13 cellular contexts compared by ENCODE assay signal in the genomic region with DNA sequence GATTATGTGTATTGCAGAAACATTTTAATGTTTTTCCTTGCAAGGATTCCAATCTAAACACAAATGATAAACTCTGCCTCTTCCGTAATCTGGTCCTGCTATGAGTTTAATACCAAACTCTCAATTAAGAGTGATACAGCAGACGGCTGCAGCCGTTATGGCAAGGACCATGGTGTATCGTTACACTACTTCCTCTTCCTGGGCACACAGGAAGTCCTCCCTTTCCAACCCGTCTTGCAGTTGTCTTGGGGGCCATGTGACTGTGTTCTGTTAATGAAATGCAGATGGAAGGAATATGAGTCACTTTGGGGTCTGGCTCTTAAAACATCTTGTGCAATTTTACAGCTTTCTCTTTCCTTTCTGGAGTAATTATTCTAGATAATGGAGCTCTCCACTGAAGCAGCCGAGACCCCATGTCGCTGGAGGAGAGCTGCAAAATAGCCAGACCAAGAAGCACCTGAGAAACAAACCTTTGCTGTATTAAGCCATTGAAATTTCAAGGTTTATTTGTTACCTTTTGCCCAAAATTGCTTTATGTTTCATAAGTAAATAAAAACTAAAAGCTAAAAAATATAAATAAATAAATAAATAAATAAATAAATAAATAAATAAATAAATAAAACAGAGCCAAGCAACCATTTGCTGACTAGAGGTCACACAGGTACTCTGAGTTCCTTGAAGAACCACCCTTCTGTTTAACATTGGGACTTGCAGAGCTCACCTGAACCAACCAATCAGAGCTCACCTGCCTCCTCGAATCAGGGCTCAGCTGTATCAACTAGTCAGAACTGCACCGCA.
DNase-seq lines count a peak whose midpoint lies in the region; TF ChIP-seq lines count a peak whose summit lies in the region.
"Had no signal": no experiment of that assay in that cellular context is flagged by ENCODE, and none has a peak within 500 bp of the region (broad histone marks: within the 10 kb centered on the region; RNA-seq: fewer than 3 reads in every experiment).

No MANE protein-coding gene starts in this region.

- no peaks in the 10 kb centered on the region for H3K27me3 ChIP-seq in smooth muscle cell (ENCODE audit: low read depth)
- H3K27me3 ChIP-seq: right atrium auricular region had no signal

- no peaks in the 10 kb centered on the region for H3K36me3 ChIP-seq in smooth muscle cell (ENCODE audit: low read depth)
- H3K36me3 ChIP-seq: right atrium auricular region had no signal

- no peaks in the 10 kb centered on the region for H3K79me2 ChIP-seq in smooth muscle cell (ENCODE audit: low read depth)

- no peaks in the 10 kb centered on the region for H3K9me3 Mint-ChIP-seq in osteocyte (ENCODE audit: unreplicated experiment)

- no peaks in the 10 kb centered on the region for H3K4me1 ChIP-seq in smooth muscle cell (ENCODE audit: low read depth)

- H2AFZ ChIP-seq in smooth muscle cell (ENCODE audit: low read depth): peak overlapping the region; percentile 4

- no peak overlapping the region for H3K4me3 Mint-ChIP-seq in osteocyte (ENCODE audit: unreplicated experiment)
- H3K4me3 Mint-ChIP-seq: activated naive CD8-positive, alpha-beta T cell had no signal

- TF ChIP-seq CTCF in smooth muscle cell (IDR thresholded peaks at IDR 0.05; ENCODE audit: borderline replicate concordance, insufficient read depth, poor library complexity, severe bottlenecking) (no peak), osteocyte (IDR thresholded peaks at IDR 0.05) (no peak)

- no peak overlapping the region for H3K27ac Mint-ChIP-seq in osteocyte (ENCODE audit: unreplicated experiment)
- H3K27ac Mint-ChIP-seq: activated naive CD8-positive, alpha-beta T cell had no signal

- H3K4me1 Mint-ChIP-seq in osteocyte (ENCODE audit: unreplicated experiment): peaks cover 3% of the 10 kb centered on the region

- no peak overlapping the region for H3K27ac ChIP-seq in smooth muscle cell (ENCODE audit: low read depth)
- H3K27ac ChIP-seq: epithelial cell of prostate, right atrium auricular region had no signal

- peak; percentile 55 for DNase-seq in GM03348 (ENCODE audit: low spot score)
- DNase-seq in NCI-H69 (lab: John Stamatoyannopoulos, UW): peak; percentile 6
- peak; percentile 8 for DNase-seq in brain pericyte (ENCODE audit: low read depth, low spot score)
- DNase-seq in smooth muscle cell (lab: John Stamatoyannopoulos, UW; ENCODE audit: unreplicated experiment): no peak
- DNase-seq in osteocyte (ENCODE audit: extremely low spot score, unreplicated experiment): no peak
- DNase-seq in NCI-H2029 (lab: John Stamatoyannopoulos, UW): no peak
- no peak for DNase-seq in NCI-H146 treated with DMSO at 0.1 percent for 48 hours (lab: John Stamatoyannopoulos, UW; ENCODE audit: unreplicated experiment)
- DNase-seq: activated CD4-positive, alpha-beta T cell treated with anti-CD3 and anti-CD28 coated beads for 48 hours; MM.1S; RPMI8226 had no signal

- no peaks in the 10 kb centered on the region for H3K36me3 Mint-ChIP-seq in osteocyte (ENCODE audit: unreplicated experiment)
- H3K36me3 Mint-ChIP-seq: activated naive CD8-positive, alpha-beta T cell had no signal

- H3K9me3 ChIP-seq in smooth muscle cell (replicated peaks; ENCODE audit: low read depth): no peaks in the 10 kb centered on the region
- H3K9me3 ChIP-seq: right atrium auricular region had no signal

- no peaks in the 10 kb centered on the region for H4K20me1 ChIP-seq in smooth muscle cell (ENCODE audit: low read depth)

- peak overlapping the region; percentile 79 for H3K4me2 ChIP-seq in smooth muscle cell

- H3K27me3 Mint-ChIP-seq in osteocyte (ENCODE audit: unreplicated experiment): peaks cover 35% of the 10 kb centered on the region

- 53% methylated on average over 9 of the region's 9 CpGs for WGBS in smooth muscle cell (ENCODE audit: low lambda C conversion rate)

- H3K4me3 ChIP-seq in smooth muscle cell: peak overlapping the region; percentile 18
- H3K4me3 ChIP-seq: right atrium auricular region had no signal

- no peak overlapping the region for H3K9ac ChIP-seq in smooth muscle cell (ENCODE audit: low read depth)

- H3F3A ChIP-seq in smooth muscle cell (ENCODE audit: low read depth): no peaks in the 10 kb centered on the region

Comparison
In these comparisons a context has a peak if more than half of its experiments do, and no peak if none do; other contexts are left out.
1. DNase-seq: peak in GM03348 (single experiment), NCI-H69 (single experiment) and brain pericyte (single experiment); none in smooth muscle cell (single experiment), osteocyte (single experiment), NCI-H2029 (single experiment) and NCI-H146 treated with DMSO at 0.1 percent for 48 hours (single experiment).